ENCODE assay signal across 8 cellular contexts in genomic region chr12:6534914-6535696, GRCh38. TPM values are rescaled to one million over a fixed set of nuclear protein-coding genes. Genes with fewer than 3 reads are reported as not detected.
A peak's percentile ranks its signal among the peaks of the same experiment; 100 is the strongest.
DNase-seq lines count a peak whose midpoint lies in the region; TF ChIP-seq lines count a peak whose summit lies in the region.

No MANE protein-coding gene starts in this region.

- peaks cover 71% of the 10 kb centered on the region for H3K4me1 Mint-ChIP-seq in neural crest cell

- H3K36me3 Mint-ChIP-seq in neural crest cell (ENCODE audit: low read depth), result peaks cover 37% of the 10 kb centered on the region

- H3K27ac ChIP-seq in subcutaneous abdominal adipose tissue (ENCODE audit: low read depth, low read length), result peak overlapping the region; percentile 96

- H3K4me3 Mint-ChIP-seq in neural crest cell, result peak overlapping the region; percentile 98

- H3K4me1 ChIP-seq in subcutaneous abdominal adipose tissue (ENCODE audit: control insufficient read depth in 5 of 5, insufficient read depth in 5 of 5, low read length in 5 of 5), result peaks cover 14 to 55% (median 47%) of the 10 kb centered on the region in 5 donors

- H3K9ac ChIP-seq in subcutaneous abdominal adipose tissue (ENCODE audit: low read length in 5 of 5), result peak overlapping the region; percentile 48 to 90 (median 86)

- no peaks in the 10 kb centered on the region for H3K9me3 Mint-ChIP-seq in neural crest cell

- H3K4me3 ChIP-seq in fibroblast of villous mesenchyme (ENCODE audit: low read depth, low read length) (peak overlapping the region; percentile 98), subcutaneous abdominal adipose tissue (ENCODE audit: low read depth in 1 of 5, low read length in 5 of 5) (peak overlapping the region; percentile 56 to 90 (median 80))

- TF ChIP-seq CTCF in fibroblast of villous mesenchyme (IDR thresholded peaks at IDR 0.05; ENCODE audit: insufficient read depth, low read depth, low read length), result no peak
- peak; percentile 25 for TF ChIP-seq CTCF in neural crest cell (conservative IDR thresholded peaks at IDR 0.05)

- H3K9me3 ChIP-seq in subcutaneous abdominal adipose tissue (ENCODE audit: control insufficient read depth in 5 of 5, low read length in 5 of 5), result no peaks in the 10 kb centered on the region

- H3K27me3 Mint-ChIP-seq in neural crest cell (ENCODE audit: low read depth), result peaks cover 47% of the 10 kb centered on the region

- peaks cover 4 to 53% (median 52%) of the 10 kb centered on the region in 5 donors for H3K36me3 ChIP-seq in subcutaneous abdominal adipose tissue (ENCODE audit: control insufficient read depth in 5 of 5, insufficient read depth in 5 of 5, low read length in 5 of 5)

- DNase-seq in NCI-H510A (lab: John Stamatoyannopoulos, UW) (peak; percentile 10), NCI-H510A treated with DMSO at 0.1 percent for 48 hours (lab: John Stamatoyannopoulos, UW) (no peak), HS-27A (ENCODE audit: low read depth) (peak; percentile 45), RPMI7951 (ENCODE audit: low read depth) (peak; percentile 75), activated gamma-delta T cell (lab: John Stamatoyannopoulos, UW) (peak; percentile 64), fibroblast of villous mesenchyme (ENCODE audit: low read depth) (peak; percentile 83), neural crest cell (ENCODE audit: low read depth, low spot score) (peak; percentile 59)

- H3K27me3 ChIP-seq in subcutaneous abdominal adipose tissue (ENCODE audit: control insufficient read depth in 5 of 5, insufficient read depth in 4 of 5, low read length in 5 of 5), result no peaks in the 10 kb centered on the region

- peak overlapping the region; percentile 96 for H3K27ac Mint-ChIP-seq in neural crest cell (ENCODE audit: unreplicated experiment)

RNA-seq across cellular contexts. Expression of gene GAPDH, which starts 0.8 kb away (rescaled TPM):
- total RNA-seq in RPMI7951 (2014; rRNA removed; shearing (Covaris generic)), result 8,506 and 8,626 TPM in 2 replicates
- 6,118 and 7,175 TPM in 2 replicates for total RNA-seq in fibroblast of villous mesenchyme
- 3,867 and 3,984 TPM in 2 replicates for total RNA-seq in neural crest cell

RNA-seq across cellular contexts. Expression of gene IFFO1, which starts 20.7 kb away (rescaled TPM):
- 5.8 and 8.6 TPM in 2 replicates for total RNA-seq in RPMI7951 (2014; rRNA removed; shearing (Covaris generic))
- total RNA-seq in fibroblast of villous mesenchyme (9.9 and 11.9 TPM in 2 replicates), neural crest cell (27.2 and 28.9 TPM in 2 replicates)

RNA-seq across cellular contexts. Expression of gene NOP2, which starts 33.0 kb away (rescaled TPM):
- total RNA-seq in RPMI7951 (2014; rRNA removed; shearing (Covaris generic)), result 14.2 and 17.8 TPM in 2 replicates
- total RNA-seq in fibroblast of villous mesenchyme (25.4 and 26.8 TPM in 2 replicates), neural crest cell (73.3 and 75.1 TPM in 2 replicates)

RNA-seq across cellular contexts. Expression of gene NCAPD2, which starts 41.2 kb away (rescaled TPM):
- total RNA-seq in RPMI7951 (2014; rRNA removed; shearing (Covaris generic)), result 92.1 and 106 TPM in 2 replicates
- total RNA-seq in fibroblast of villous mesenchyme (40.6 and 52.7 TPM in 2 replicates), neural crest cell (133 TPM in 2 replicates)

RNA-seq across cellular contexts. Expression of gene MRPL51, which starts 42.0 kb away (rescaled TPM):
- total RNA-seq in RPMI7951 (2014; rRNA removed; shearing (Covaris generic)), result 184 and 197 TPM in 2 replicates
- total RNA-seq in fibroblast of villous mesenchyme, result 86.8 and 101 TPM in 2 replicates
- total RNA-seq in neural crest cell, result 262 and 272 TPM in 2 replicates
